In genomic region chr1:150568567-150568966, GRCh38 we compare ENCODE assay signal across 8 cellular contexts. TPM values are rescaled to one million over a fixed set of nuclear protein-coding genes. Genes with fewer than 3 reads are reported as not detected.
DNase-seq lines count a peak whose midpoint lies in the region; ATAC-seq and TF ChIP-seq lines count a peak whose summit lies in the region.

No MANE protein-coding gene starts in this region.

- DNase-seq in CD14-positive monocyte (ENCODE audit: low spot score) (no peak), NT2/D1 (ENCODE audit: low read depth, low spot score) (no peak), dermis microvascular lymphatic vessel endothelial cell (ENCODE audit: low read depth in 2 of 2) (peak; percentile 43 to 76), HPDE6-E6E7 (ENCODE audit: extremely low spot score) (no peak), NK-92 (lab: John Stamatoyannopoulos, UW; ENCODE audit: unreplicated experiment) (no peak)

- H3K27ac Mint-ChIP-seq in CD14-positive monocyte (peak overlapping the region; percentile 91 to 93 (median 92)), nephron (peak overlapping the region; percentile 97 to 98 (median 98))

- peaks cover 47 to 74% of the 10 kb centered on the region in 2 donors for H3K36me3 Mint-ChIP-seq in CD14-positive monocyte
- peaks cover 28% of the 10 kb centered on the region for H3K36me3 Mint-ChIP-seq in nephron (ENCODE audit: low read depth)

- H3K4me3 ChIP-seq in NT2/D1 (ENCODE audit: insufficient read length, low read depth): no peak overlapping the region

- H3K27me3 ChIP-seq in NT2/D1 (ENCODE audit: insufficient read depth, insufficient read length): no peaks in the 10 kb centered on the region

- H3K27me3 Mint-ChIP-seq in CD14-positive monocyte (ENCODE audit: low read depth in 3 of 3) (peaks cover 0 to 5% (median 0%) of the 10 kb centered on the region in 3 donors), nephron (ENCODE audit: low read depth) (no peaks in the 10 kb centered on the region)

- no peaks in the 10 kb centered on the region for H3K9me3 ChIP-seq in NT2/D1 (ENCODE audit: insufficient read depth, low read length)

- TF ChIP-seq CTCF in CD14-positive monocyte (IDR thresholded peaks at IDR 0.05): no peak
- TF ChIP-seq CTCF in nephron (IDR thresholded peaks at IDR 0.05; ENCODE audit: unreplicated experiment in 3 of 3): no peak

- intact Hi-C loops in CD14-positive monocyte (cut with micrococcal nuclease): no loop called here

- H3K4me1 Mint-ChIP-seq in CD14-positive monocyte (peaks cover 92% of the 10 kb centered on the region), nephron (peaks cover 46% of the 10 kb centered on the region)

- ATAC-seq in GM21528 (IDR thresholded peaks at IDR 0.05; ENCODE audit: low FRiP score, unreplicated experiment) (no peak), GM21390 (IDR thresholded peaks at IDR 0.05; ENCODE audit: unreplicated experiment) (no peak)

- H3K36me3 ChIP-seq in NT2/D1 (ENCODE audit: insufficient read depth, insufficient read length, low read length): peaks cover 25% of the 10 kb centered on the region

- H3K9ac ChIP-seq in NT2/D1 (ENCODE audit: insufficient read length, low read depth): peak overlapping the region; percentile 21

- H3K4me3 Mint-ChIP-seq in CD14-positive monocyte (peak overlapping the region; percentile 67 to 82), nephron (peak overlapping the region; percentile 57 to 74 (median 72))

- peaks cover 12% of the 10 kb centered on the region for H3K4me1 ChIP-seq in NT2/D1 (ENCODE audit: insufficient read depth, insufficient read length)

- H3K9me3 Mint-ChIP-seq in CD14-positive monocyte (peaks cover 0 to 2% (median 0%) of the 10 kb centered on the region in 7 donors), nephron (no peaks in the 10 kb centered on the region)

RNA-seq across cellular contexts. Expression of gene MCL1, which starts 10.8 kb away (rescaled TPM):
- 100 to 1,000 TPM; 287 to 301 TPM for polyA plus RNA-seq in CD14-positive monocyte
- total RNA-seq in dermis microvascular lymphatic vessel endothelial cell: 149 and 187 TPM in 2 replicates

RNA-seq across cellular contexts. Expression of gene ADAMTSL4, which starts 19.4 kb away (rescaled TPM):
- 1 to 10 TPM; 2.5 to 2.8 TPM for polyA plus RNA-seq in CD14-positive monocyte
- 0.13 and 0.25 TPM in 2 replicates for total RNA-seq in dermis microvascular lymphatic vessel endothelial cell

RNA-seq across cellular contexts. Expression of gene FALEC, which starts 53.0 kb away (rescaled TPM):
- not detected for polyA plus RNA-seq in CD14-positive monocyte
- not detected in 2 replicates for total RNA-seq in dermis microvascular lymphatic vessel endothelial cell

Comparison
In these comparisons a context has a peak if more than half of its experiments do, and no peak if none do; other contexts are left out.
1. DNase-seq: peak in dermis microvascular lymphatic vessel endothelial cell (2 of 2); none in CD14-positive monocyte (single experiment), NT2/D1 (single experiment), HPDE6-E6E7 (single experiment) and NK-92 (single experiment).